Comparison of ENCODE assay signal across 32 cellular contexts in the genomic region with DNA sequence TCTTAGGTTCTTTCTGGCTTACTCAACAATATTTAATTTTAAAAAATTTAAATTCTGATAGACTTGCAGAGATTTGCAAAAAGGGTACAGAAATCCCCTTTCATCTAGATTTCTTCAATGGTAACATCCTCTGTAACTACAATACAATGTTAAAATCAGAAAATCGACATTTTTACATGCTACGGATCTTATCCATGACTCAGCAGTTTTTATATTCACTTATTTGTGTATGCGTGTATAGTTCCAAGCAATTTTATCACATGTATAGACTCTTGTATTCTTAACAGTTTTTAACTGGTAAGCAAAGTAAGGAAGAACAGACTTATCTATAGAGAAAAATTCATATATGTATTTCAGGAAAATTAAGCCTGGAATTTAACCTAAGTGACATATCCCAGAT.
"Had no signal": no experiment of that assay in that cellular context is flagged by ENCODE, and none has a peak within 500 bp of the region (broad histone marks: within the 10 kb centered on the region; RNA-seq: fewer than 3 reads in every experiment).

No MANE protein-coding gene starts in this region.

- H3K4me3 ChIP-seq: pancreas, psoas muscle, skin epidermis, smooth muscle cell, spleen, suprapubic skin, testis, tibial artery, transverse colon, upper lobe of right lung, uterus had no signal

- H3K9me3 ChIP-seq: neutrophil, pancreas, psoas muscle, spleen, suprapubic skin, testis, tibial artery, transverse colon, upper lobe of right lung, uterus had no signal

- H3K4me2 ChIP-seq: smooth muscle cell had no signal

- DNase-seq: naive thymus-derived CD8-positive, alpha-beta T cell; nephron progenitor cell; nucleus accumbens; pancreas; posterior cingulate gyrus; psoas muscle; right cardiac atrium; spleen; stimulated activated CD4-positive, alpha-beta T cell treated with anti-CD3 and anti-CD28 coated beads, Interleukin-12 subunit alpha, Interleukin-12 subunit beta, amount 100 ng/mL, for 4 hours; stimulated activated CD4-positive, alpha-beta T cell treated with anti-CD3 and anti-CD28 coated beads, Interleukin-1b, Interleukin-23, amount 100 ng/mL, for 48 hours; stimulated activated CD4-positive, alpha-beta T cell treated with anti-CD3 and anti-CD28 coated beads, Interleukin-4, amount 100 ng/mL, for 1 hour; stimulated activated CD4-positive, alpha-beta T cell treated with anti-CD3 and anti-CD28 coated beads, Interleukin-4, amount 100 ng/mL, for 4 hours; stimulated activated CD8-positive, alpha-beta memory T cell treated with anti-CD3 and anti-CD28 coated beads, Interleukin-4, amount 100 ng/mL, for 48 hours; stimulated activated naive CD4-positive, alpha-beta T cell; stimulated activated naive CD8-positive, alpha-beta T cell treated with anti-CD3 and anti-CD28 coated beads, Interleukin-15, amount 100 ng/mL, for 72 hours; stimulated activated naive CD8-positive, alpha-beta T cell treated with anti-CD3 and anti-CD28 coated beads, Interleukin-15, Interleukin-2, amounts not matched to agents 100 U/mL and 50 U/mL, for 24 hours; substantia nigra; testis; tibial artery; transverse colon; upper lobe of right lung; uterus had no signal

- FAIRE-seq: pancreas had no signal

- H3K36me3 ChIP-seq: neutrophil, pancreas, spleen, suprapubic skin, tibial artery, transverse colon, upper lobe of right lung, uterus had no signal

- H3K4me3 Mint-ChIP-seq: naive thymus-derived CD8-positive, alpha-beta T cell; natural killer cell treated with Interleukin-12 subunit alpha and Interleukin-12 subunit beta and Interleukin-15 and Interleukin-18, amount 100 ng/mL, for 72 hours; nephron progenitor cell; neural crest cell; stimulated activated memory B cell treated with anti-CD40 and anti-IgM and Interleukin-4, amounts not matched to agents 10 μg/mL and 1 μg/mL and 100 μg/mL, for 72 hours; stimulated activated naive CD8-positive, alpha-beta T cell treated with anti-CD3 and anti-CD28 coated beads, Interleukin-15, amount 100 ng/mL, for 72 hours; type B pancreatic cell had no signal

- H3K27ac Mint-ChIP-seq: naive thymus-derived CD8-positive, alpha-beta T cell; natural killer cell treated with Interleukin-12 subunit alpha and Interleukin-12 subunit beta and Interleukin-15 and Interleukin-18, amount 100 ng/mL, for 72 hours; progenitor cell of endocrine pancreas; stimulated activated memory B cell treated with anti-CD40 and anti-IgM and Interleukin-4, amounts not matched to agents 10 μg/mL and 1 μg/mL and 100 μg/mL, for 72 hours; stimulated activated naive CD8-positive, alpha-beta T cell treated with anti-CD3 and anti-CD28 coated beads, Interleukin-15, amount 100 ng/mL, for 72 hours; type B pancreatic cell had no signal

- H3K27me3 Mint-ChIP-seq: type B pancreatic cell had no signal

- H3K36me3 Mint-ChIP-seq: naive thymus-derived CD8-positive, alpha-beta T cell; natural killer cell treated with Interleukin-12 subunit alpha and Interleukin-12 subunit beta and Interleukin-15 and Interleukin-18, amount 100 ng/mL, for 72 hours; stimulated activated memory B cell treated with anti-CD40 and anti-IgM and Interleukin-4, amounts not matched to agents 10 μg/mL and 1 μg/mL and 100 μg/mL, for 72 hours; type B pancreatic cell had no signal

- H3K4me1 Mint-ChIP-seq: naive thymus-derived CD8-positive, alpha-beta T cell; stimulated activated memory B cell treated with anti-CD40 and anti-IgM and Interleukin-4, amounts not matched to agents 10 μg/mL and 1 μg/mL and 100 μg/mL, for 72 hours; stimulated activated naive CD8-positive, alpha-beta T cell treated with anti-CD3 and anti-CD28 coated beads, Interleukin-15, amount 100 ng/mL, for 72 hours had no signal

- H3K4me1 ChIP-seq: pancreas, psoas muscle, spleen, suprapubic skin, tibial artery, transverse colon, upper lobe of right lung, uterus had no signal

- H3K9me3 Mint-ChIP-seq: naive thymus-derived CD8-positive, alpha-beta T cell; natural killer cell treated with Interleukin-12 subunit alpha and Interleukin-12 subunit beta and Interleukin-15 and Interleukin-18, amount 100 ng/mL, for 72 hours; nephron progenitor cell; neural crest cell; stimulated activated memory B cell treated with anti-CD40 and anti-IgM and Interleukin-4, amounts not matched to agents 10 μg/mL and 1 μg/mL and 100 μg/mL, for 72 hours; stimulated activated naive CD8-positive, alpha-beta T cell treated with anti-CD3 and anti-CD28 coated beads, Interleukin-15, amount 100 ng/mL, for 72 hours; type B pancreatic cell had no signal

- H3K27me3 ChIP-seq: neutrophil, pancreas, spleen, suprapubic skin, testis, tibial artery, transverse colon, upper lobe of right lung, uterus had no signal

- H3K27ac ChIP-seq: neutrophil, pancreas, psoas muscle, skin epidermis, spleen, suprapubic skin, testis, tibial artery, transverse colon, upper lobe of right lung, uterus had no signal

- ATAC-seq: naive thymus-derived CD8-positive, alpha-beta T cell; natural killer cell treated with Interleukin-12 subunit alpha and Interleukin-12 subunit beta and Interleukin-15 and Interleukin-18, amount 100 ng/mL, for 72 hours; pancreas; psoas muscle; right cardiac atrium; sciatic nerve; stimulated activated memory B cell treated with anti-CD40 and anti-IgM and Interleukin-4, amounts not matched to agents 10 μg/mL and 1 μg/mL and 100 μg/mL, for 72 hours; stimulated activated naive CD8-positive, alpha-beta T cell treated with anti-CD3 and anti-CD28 coated beads, Interleukin-15, amount 100 ng/mL, for 72 hours; stimulated activated naive CD8-positive, alpha-beta T cell treated with anti-CD3 and anti-CD28 coated beads, Interleukin-15, Interleukin-2, amounts not matched to agents 100 U/mL and 50 U/mL, for 24 hours; upper lobe of right lung had no signal
